ENCODE assay signal across 20 cellular contexts in genomic region chr2:41944218-41944880, GRCh38.
A peak's percentile ranks its signal among the peaks of the same experiment; 100 is the strongest.
DNase-seq lines count a peak whose midpoint lies in the region; ATAC-seq and TF ChIP-seq lines count a peak whose summit lies in the region.
"Had no signal": no experiment of that assay in that cellular context is flagged by ENCODE, and none has a peak within 500 bp of the region (broad histone marks: within the 10 kb centered on the region; RNA-seq: fewer than 3 reads in every experiment).

No MANE protein-coding gene starts in this region.

- H3K4me3 Mint-ChIP-seq in neural progenitor cell: no peak overlapping the region
- no peak overlapping the region for H3K4me3 Mint-ChIP-seq in activated T-helper 2 cell treated with anti-CD3 and anti-CD28 coated beads, Interferon-gamma antibody, Interleukin-2, Interleukin-4, amounts not matched to agents 10 μg/mL and 5 μg/mL and 100 μg/mL, durations not matched to agents 14 hours and 24 hours and 36 hours (ENCODE audit: low read depth)
- H3K4me3 Mint-ChIP-seq: B cell; CD8-positive, alpha-beta T cell; IgD-negative memory B cell had no signal

- ATAC-seq in left cardiac atrium: no peak
- ATAC-seq: CD8-positive, alpha-beta T cell; GM12878; HepG2 had no signal

- H3K27ac ChIP-seq in right atrium auricular region: peak overlapping the region; percentile 28 to 65
- no peak overlapping the region for H3K27ac ChIP-seq in neural progenitor cell
- H3K27ac ChIP-seq in thyroid gland: peak overlapping the region; percentile 21 to 50 (median 37)
- H3K27ac ChIP-seq: BLaER1 treated with 17β-estradiol and CSF1 and Interleukin-3, amounts not matched to agents 10 nM and 100 nM; GM23248 had no signal

- H3K9ac ChIP-seq in neural progenitor cell: no peak overlapping the region
- H3K9ac ChIP-seq: BLaER1 treated with 17β-estradiol and CSF1 and Interleukin-3, amounts not matched to agents 10 nM and 100 nM; GM23248 had no signal

- peaks cover 29% of the 10 kb centered on the region for H3K27me3 Mint-ChIP-seq in neural progenitor cell (ENCODE audit: insufficient read depth, low read depth)
- peaks cover 4% of the 10 kb centered on the region for H3K27me3 Mint-ChIP-seq in activated T-helper 2 cell treated with anti-CD3 and anti-CD28 coated beads, Interferon-gamma antibody, Interleukin-2, Interleukin-4, amounts not matched to agents 10 μg/mL and 5 μg/mL and 100 μg/mL, durations not matched to agents 14 hours and 24 hours and 36 hours (ENCODE audit: low read depth)

- H3K4me1 Mint-ChIP-seq in neural progenitor cell: peaks cover 46% of the 10 kb centered on the region
- no peaks in the 10 kb centered on the region for H3K4me1 Mint-ChIP-seq in activated T-helper 2 cell treated with anti-CD3 and anti-CD28 coated beads, Interferon-gamma antibody, Interleukin-2, Interleukin-4, amounts not matched to agents 10 μg/mL and 5 μg/mL and 100 μg/mL, durations not matched to agents 14 hours and 24 hours and 36 hours (ENCODE audit: low read depth)
- H3K4me1 Mint-ChIP-seq: B cell, IgD-negative memory B cell had no signal

- peaks cover 52% of the 10 kb centered on the region for H3F3A ChIP-seq in neural progenitor cell (ENCODE audit: low read depth)

- H3K4me2 ChIP-seq in neural progenitor cell: no peak overlapping the region
- H3K4me2 ChIP-seq: BLaER1 treated with 17β-estradiol and CSF1 and Interleukin-3, amounts not matched to agents 10 nM and 100 nM had no signal

- intact Hi-C loops in left cardiac atrium (cut with DNase I): no loop called here
- intact Hi-C loops in thyroid gland (cut with DNase I): no loop called here
- intact Hi-C loops in activated T-helper 2 cell treated with anti-CD3 and anti-CD28 coated beads, Interferon-gamma antibody, Interleukin-2, Interleukin-4, amounts not matched to agents 10 μg/mL and 5 μg/mL and 100 μg/mL, durations not matched to agents 14 hours and 24 hours and 36 hours (cut with micrococcal nuclease): no loop called here

- TF ChIP-seq CTCF in right atrium auricular region (IDR thresholded peaks at IDR 0.05) (no peak), neural progenitor cell (IDR thresholded peaks at IDR 0.05) (no peak), thyroid gland (IDR thresholded peaks at IDR 0.05) (no peak)

- no peaks in the 10 kb centered on the region for H3K27me3 ChIP-seq in right atrium auricular region
- no peaks in the 10 kb centered on the region for H3K27me3 ChIP-seq in neural progenitor cell
- no peaks in the 10 kb centered on the region for H3K27me3 ChIP-seq in thyroid gland
- H3K27me3 ChIP-seq: BLaER1 treated with 17β-estradiol and CSF1 and Interleukin-3, amounts not matched to agents 10 nM and 100 nM had no signal

- peaks cover 11% of the 10 kb centered on the region for H4K20me1 ChIP-seq in neural progenitor cell (ENCODE audit: low read depth)
- H4K20me1 ChIP-seq: BLaER1 treated with 17β-estradiol and CSF1 and Interleukin-3, amounts not matched to agents 10 nM and 100 nM had no signal

- H3K4me1 ChIP-seq in right atrium auricular region (peaks cover 0 to 52% of the 10 kb centered on the region in 2 donors), neural progenitor cell (peaks cover 56% of the 10 kb centered on the region), thyroid gland (peaks cover 12 to 15% of the 10 kb centered on the region in 2 donors)
- H3K4me1 ChIP-seq: BLaER1 treated with 17β-estradiol and CSF1 and Interleukin-3, amounts not matched to agents 10 nM and 100 nM had no signal

- peak overlapping the region; percentile 11 for H3K27ac Mint-ChIP-seq in neural progenitor cell
- H3K27ac Mint-ChIP-seq in activated T-helper 2 cell treated with anti-CD3 and anti-CD28 coated beads, Interferon-gamma antibody, Interleukin-2, Interleukin-4, amounts not matched to agents 10 μg/mL and 5 μg/mL and 100 μg/mL, durations not matched to agents 14 hours and 24 hours and 36 hours: no peak overlapping the region
- H3K27ac Mint-ChIP-seq: B cell; CD8-positive, alpha-beta T cell; IgD-negative memory B cell had no signal

- 56 to 60% methylated on average over 9 of the region's 9 CpGs for WGBS in thyroid gland, 2 donors

- H3K36me3 Mint-ChIP-seq in neural progenitor cell: peaks cover 2% of the 10 kb centered on the region
- H3K36me3 Mint-ChIP-seq in activated T-helper 2 cell treated with anti-CD3 and anti-CD28 coated beads, Interferon-gamma antibody, Interleukin-2, Interleukin-4, amounts not matched to agents 10 μg/mL and 5 μg/mL and 100 μg/mL, durations not matched to agents 14 hours and 24 hours and 36 hours (ENCODE audit: low read depth): no peaks in the 10 kb centered on the region
- H3K36me3 Mint-ChIP-seq: CD8-positive, alpha-beta T cell had no signal

- H3K9me3 ChIP-seq in right atrium auricular region (no peaks in the 10 kb centered on the region), neural progenitor cell (ENCODE audit: low read depth) (no peaks in the 10 kb centered on the region), thyroid gland (no peaks in the 10 kb centered on the region)

- H3K36me3 ChIP-seq in right atrium auricular region: no peaks in the 10 kb centered on the region
- H3K36me3 ChIP-seq in neural progenitor cell: no peaks in the 10 kb centered on the region
- H3K36me3 ChIP-seq in thyroid gland: no peaks in the 10 kb centered on the region
- H3K36me3 ChIP-seq: BLaER1 treated with 17β-estradiol and CSF1 and Interleukin-3, amounts not matched to agents 10 nM and 100 nM had no signal

- no peak overlapping the region for H2AFZ ChIP-seq in neural progenitor cell (replicated peaks)
- H2AFZ ChIP-seq: GM23248 had no signal

- DNase-seq in right atrium auricular region (ENCODE audit: low spot score): no peak
- no peak for DNase-seq in left cardiac atrium
- DNase-seq in left kidney (ENCODE audit: low read depth, low spot score): peak; percentile 74
- DNase-seq in neural progenitor cell (ENCODE audit: low spot score): no peak
- DNase-seq in thyroid gland: peak; percentile 56 to 62
- no peak for DNase-seq in GM19240 (ENCODE audit: insufficient read length, low spot score)
- no peak for DNase-seq in activated T-helper 2 cell treated with anti-CD3 and anti-CD28 coated beads, Interferon-gamma antibody, Interleukin-2, Interleukin-4, amounts not matched to agents 10 μg/mL and 5 μg/mL and 100 μg/mL, durations not matched to agents 14 hours and 24 hours and 36 hours (ENCODE audit: low spot score)
- DNase-seq: Calu3; CD8-positive, alpha-beta T cell; DMS 273 treated with DMSO at 0.1 percent for 48 hours; DMS53; DND-41; EL; GM23248; HCEC 1CT had no signal

- TF ChIP-seq POLR2A in thyroid gland (IDR thresholded peaks at IDR 0.05): no peak

- no peak overlapping the region for H3K4me3 ChIP-seq in right atrium auricular region
- H3K4me3 ChIP-seq in neural progenitor cell: no peak overlapping the region
- H3K4me3 ChIP-seq in thyroid gland (replicated peaks in 1 of 3): no peak overlapping the region
- H3K4me3 ChIP-seq: BLaER1 treated with 17β-estradiol and CSF1 and Interleukin-3, amounts not matched to agents 10 nM and 100 nM; GM12878; GM23248 had no signal

- no peaks in the 10 kb centered on the region for H3K79me2 ChIP-seq in neural progenitor cell (ENCODE audit: low read depth)

- peaks cover 6% of the 10 kb centered on the region for H3K9me3 Mint-ChIP-seq in neural progenitor cell
- no peaks in the 10 kb centered on the region for H3K9me3 Mint-ChIP-seq in activated T-helper 2 cell treated with anti-CD3 and anti-CD28 coated beads, Interferon-gamma antibody, Interleukin-2, Interleukin-4, amounts not matched to agents 10 μg/mL and 5 μg/mL and 100 μg/mL, durations not matched to agents 14 hours and 24 hours and 36 hours
- H3K9me3 Mint-ChIP-seq: CD8-positive, alpha-beta T cell had no signal

Comparison
In these comparisons a context has a peak if more than half of its experiments do, and no peak if none do; other contexts are left out.
1. DNase-seq: peak in left kidney (single experiment) and thyroid gland (2 of 2); none in right atrium auricular region (single experiment), left cardiac atrium (single experiment), neural progenitor cell (single experiment), GM19240 (single experiment) and activated T-helper 2 cell treated with anti-CD3 and anti-CD28 coated beads, Interferon-gamma antibody, Interleukin-2, Interleukin-4, amounts not matched to agents 10 μg/mL and 5 μg/mL and 100 μg/mL, durations not matched to agents 14 hours and 24 hours and 36 hours (single experiment).